28 cellular contexts compared by ENCODE assay signal in genomic region chr5:72337159-72337558, GRCh38. TPM values are rescaled to one million over a fixed set of nuclear protein-coding genes. Genes with fewer than 3 reads are reported as not detected.
A peak's percentile ranks its signal among the peaks of the same experiment; 100 is the strongest.
DNase-seq lines count a peak whose midpoint lies in the region; ATAC-seq and TF ChIP-seq lines count a peak whose summit lies in the region.
"Had no signal": no experiment of that assay in that cellular context is flagged by ENCODE, and none has a peak within 500 bp of the region (broad histone marks: within the 10 kb centered on the region; RNA-seq: fewer than 3 reads in every experiment).

No MANE protein-coding gene starts in this region.

- no peaks in the 10 kb centered on the region for H3K4me1 Mint-ChIP-seq in naive thymus-derived CD4-positive, alpha-beta T cell

- POLR2A ChIA-PET in naive thymus-derived CD4-positive, alpha-beta T cell (lab: Charles Lee), result no interaction called here

- TF ChIP-seq POLR2A in right lobe of liver (IDR thresholded peaks at IDR 0.05) (no peak), thyroid gland (IDR thresholded peaks at IDR 0.05) (no peak)

- H3K27me3 ChIP-seq in heart right ventricle (no peaks in the 10 kb centered on the region), right cardiac atrium (ENCODE audit: control insufficient read depth, insufficient read depth) (no peaks in the 10 kb centered on the region), right lobe of liver (no peaks in the 10 kb centered on the region), thyroid gland (no peaks in the 10 kb centered on the region), H7 (ENCODE audit: control insufficient read depth, insufficient read depth, low read length) (no peaks in the 10 kb centered on the region)
- H3K27me3 ChIP-seq in naive thymus-derived CD4-positive, alpha-beta T cell (ENCODE audit: control insufficient read depth in 2 of 2, insufficient read depth in 2 of 2, low read length in 2 of 2), result no peaks in the 10 kb centered on the region
- H3K27me3 ChIP-seq: BLaER1 had no signal

- no peak overlapping the region for H3K27ac Mint-ChIP-seq in naive thymus-derived CD4-positive, alpha-beta T cell
- H3K27ac Mint-ChIP-seq: CD4-positive, alpha-beta memory T cell; IgD-negative memory B cell had no signal

- H3K4me3 Mint-ChIP-seq in naive thymus-derived CD4-positive, alpha-beta T cell, result no peak overlapping the region
- H3K4me3 Mint-ChIP-seq: CD4-positive, alpha-beta memory T cell; IgD-negative memory B cell had no signal

- TF ChIP-seq CTCF in heart right ventricle (IDR thresholded peaks at IDR 0.05), result no peak
- no peak for TF ChIP-seq CTCF in right lobe of liver (IDR thresholded peaks at IDR 0.05)
- no peak for TF ChIP-seq CTCF in thyroid gland (IDR thresholded peaks at IDR 0.05)

- no peaks in the 10 kb centered on the region for H3K27me3 Mint-ChIP-seq in naive thymus-derived CD4-positive, alpha-beta T cell
- H3K27me3 Mint-ChIP-seq: CD4-positive, alpha-beta memory T cell; IgD-negative memory B cell had no signal

- H3K4me3 ChIP-seq in heart right ventricle, result no peak overlapping the region
- no peak overlapping the region for H3K4me3 ChIP-seq in right cardiac atrium (ENCODE audit: low read length)
- H3K4me3 ChIP-seq in right lobe of liver, result no peak overlapping the region
- H3K4me3 ChIP-seq in thyroid gland (replicated peaks in 1 of 3), result no peak overlapping the region
- H3K4me3 ChIP-seq in naive thymus-derived CD4-positive, alpha-beta T cell (ENCODE audit: low read length), result no peak overlapping the region
- H3K4me3 ChIP-seq in H7 (ENCODE audit: insufficient read depth, low read depth, low read length), result no peak overlapping the region
- H3K4me3 ChIP-seq: BLaER1, GM12878 had no signal

- H3K27ac ChIP-seq in heart right ventricle (peak overlapping the region in 3 of 10 donors; percentile 34 to 52 (median 40)), right cardiac atrium (ENCODE audit: low read length) (no peak overlapping the region), right lobe of liver (peak overlapping the region in 2 of 3 donors; percentile 56 to 67), thyroid gland (peak overlapping the region; percentile 72 to 88 (median 82))
- H3K27ac ChIP-seq in naive thymus-derived CD4-positive, alpha-beta T cell (ENCODE audit: low read depth, low read length), result no peak overlapping the region
- H3K27ac ChIP-seq: BLaER1, KMS-11 had no signal

- H3K36me3 ChIP-seq in heart right ventricle, result peaks cover 0 to 88% (median 10%) of the 10 kb centered on the region in 9 donors
- peaks cover 0 to 19% (median 5%) of the 10 kb centered on the region in 4 donors for H3K36me3 ChIP-seq in right lobe of liver
- H3K36me3 ChIP-seq in thyroid gland, result peaks cover 0 to 1% of the 10 kb centered on the region in 2 donors
- H3K36me3 ChIP-seq in naive thymus-derived CD4-positive, alpha-beta T cell (ENCODE audit: control insufficient read depth in 2 of 3, insufficient read depth in 3 of 3, low read length in 3 of 3), result peaks cover 0 to 30% (median 5%) of the 10 kb centered on the region in 3 experiments
- H3K36me3 ChIP-seq in H7 (replicated peaks; ENCODE audit: control insufficient read depth, insufficient read depth, low read length), result no peaks in the 10 kb centered on the region; the same call in 1 of the 2 replicates

- peaks cover under 1 to 60% (median 33%) of the 10 kb centered on the region in 5 donors for H3K36me3 Mint-ChIP-seq in naive thymus-derived CD4-positive, alpha-beta T cell

- H3K4me1 ChIP-seq in heart right ventricle (no peaks in the 10 kb centered on the region), right cardiac atrium (ENCODE audit: control insufficient read depth, insufficient read depth, low read length) (no peaks in the 10 kb centered on the region), right lobe of liver (peaks cover 0 to 26% (median 0%) of the 10 kb centered on the region in 4 donors), thyroid gland (peaks cover 32 to 38% of the 10 kb centered on the region in 2 donors)
- no peaks in the 10 kb centered on the region for H3K4me1 ChIP-seq in naive thymus-derived CD4-positive, alpha-beta T cell (ENCODE audit: control insufficient read depth in 2 of 2, insufficient read depth in 2 of 2, low read length in 2 of 2)
- H3K4me1 ChIP-seq: BLaER1, Caco-2 had no signal

- no peaks in the 10 kb centered on the region for H3K9me3 Mint-ChIP-seq in naive thymus-derived CD4-positive, alpha-beta T cell
- H3K9me3 Mint-ChIP-seq: CD4-positive, alpha-beta memory T cell; IgD-negative memory B cell had no signal

- 78 to 95% methylated on average over 1 of the region's 1 CpG for WGBS in heart right ventricle, 2 donors
- WGBS in right cardiac atrium, result 85% methylated on average over 1 of the region's 1 CpG
- WGBS in right lobe of liver (ENCODE audit: insufficient coverage, low coverage, low lambda C conversion rate, missing lambda C conversion rate), result 92% methylated on average over 1 of the region's 1 CpG
- 93 to 100% methylated on average over 1 of the region's 1 CpG for WGBS in thyroid gland, 2 donors

- H3K9me3 ChIP-seq in heart right ventricle, result no peaks in the 10 kb centered on the region
- H3K9me3 ChIP-seq in right cardiac atrium (ENCODE audit: control insufficient read depth, low read length), result no peaks in the 10 kb centered on the region
- no peaks in the 10 kb centered on the region for H3K9me3 ChIP-seq in right lobe of liver
- H3K9me3 ChIP-seq in thyroid gland, result no peaks in the 10 kb centered on the region
- H3K9me3 ChIP-seq in naive thymus-derived CD4-positive, alpha-beta T cell (ENCODE audit: control insufficient read depth in 2 of 3, low read length in 3 of 3), result no peaks in the 10 kb centered on the region
- H3K9me3 ChIP-seq: BLaER1, Caco-2 had no signal

- DNase-seq in heart right ventricle, result peak in 1 of 2 donors; percentile 11
- DNase-seq in right cardiac atrium, result no peak
- DNase-seq in fibroblast of gingiva (ENCODE audit: low read depth), result peak; percentile 13
- no peak for DNase-seq in right lobe of liver
- no peak for DNase-seq in thyroid gland
- no peak for DNase-seq in naive thymus-derived CD4-positive, alpha-beta T cell
- no peak for DNase-seq in H7
- no peak for DNase-seq in 8988T
- DNase-seq: Caco-2; CD4-positive, alpha-beta memory T cell; EL; GDM1; GOT3; HCEC 1CT; MM.1S; NCI-H1048; NCI-H1417 treated with DMSO at 0.1 percent for 48 hours; NCI-H1694 treated with DMSO at 0.1 percent for 48 hours; NCI-H2081; NCI-H226; NCI-H510A; NCI-H69; RPMI8226; SHP77 treated with DMSO at 0.1 percent for 48 hours had no signal

- intact Hi-C loops in heart right ventricle (cut with DNase I), result no loop called here
- intact Hi-C loops in right cardiac atrium (cut with DNase I), result no loop called here
- intact Hi-C loops in right lobe of liver (cut with DNase I), result no loop called here
- intact Hi-C loops in thyroid gland (cut with DNase I), result no loop called here
- intact Hi-C loops in naive thymus-derived CD4-positive, alpha-beta T cell (cut with micrococcal nuclease), result no loop called here

- ATAC-seq in heart right ventricle (peak in 5 of 8 donors; percentile 54 to 83 (median 78)), right cardiac atrium (no peak), right lobe of liver (peak in 1 of 4 donors; percentile 7)
- ATAC-seq in naive thymus-derived CD4-positive, alpha-beta T cell, result no peak
- ATAC-seq: GM12878 had no signal

- CTCF ChIA-PET in naive thymus-derived CD4-positive, alpha-beta T cell (lab: Charles Lee), result no interaction called here

RNA-seq across cellular contexts. Expression of gene PTCD2, which starts 17.0 kb away (rescaled TPM):
- 10 to 100 TPM; 11.3 to 28.9 (median 22.5) TPM for total RNA-seq in heart right ventricle
- 1 to 10 TPM; 1.8 to 4.4 TPM for polyA plus RNA-seq in heart right ventricle
- total RNA-seq in right cardiac atrium, result 10 to 100 TPM; 10.1 to 14.0 (median 12.7) TPM
- polyA plus RNA-seq in right cardiac atrium, result 6.9 TPM
- 1 to 10 TPM; 4.3 to 8.5 (median 6.7) TPM for total RNA-seq in right lobe of liver
- 10 to 100 TPM in 3 of 4 donors, 1 to 10 TPM in 1; 7.8 to 15.9 (median 11.5) TPM for total RNA-seq in thyroid gland
- 10 to 100 TPM in 3 of 5 experiments, 1 to 10 TPM in 2; 5.0 to 12.6 (median 11.2) TPM for total RNA-seq in naive thymus-derived CD4-positive, alpha-beta T cell
- 1 to 10 TPM; 3.7 to 6.0 TPM for polyA plus RNA-seq in naive thymus-derived CD4-positive, alpha-beta T cell
- total RNA-seq in H7 (2014; rRNA removed; shearing (Covaris generic)), result 15.0 and 16.6 TPM in 2 replicates

RNA-seq across cellular contexts. Expression of gene MRPS27, which starts 17.1 kb away (rescaled TPM):
- total RNA-seq in heart right ventricle, result 10 to 100 TPM; 55.7 to 91.8 (median 79.2) TPM
- 10 to 100 TPM; 20.8 to 42.9 TPM for polyA plus RNA-seq in heart right ventricle
- 10 to 100 TPM; 45.1 to 71.7 (median 61.2) TPM for total RNA-seq in right cardiac atrium
- polyA plus RNA-seq in right cardiac atrium, result 40.5 TPM
- total RNA-seq in right lobe of liver, result 10 to 100 TPM; 28.6 to 40.3 (median 36.0) TPM
- 10 to 100 TPM; 71.4 to 86.1 (median 80.4) TPM for total RNA-seq in thyroid gland
- 10 to 100 TPM; 36.6 to 54.0 (median 39.5) TPM for total RNA-seq in naive thymus-derived CD4-positive, alpha-beta T cell
- 10 to 100 TPM; 35.2 to 48.7 TPM for polyA plus RNA-seq in naive thymus-derived CD4-positive, alpha-beta T cell
- 119 and 127 TPM in 2 replicates for total RNA-seq in H7 (2014; rRNA removed; shearing (Covaris generic))

Comparison
In these comparisons a context has a peak if more than half of its experiments do, and no peak if none do; other contexts are left out.
1. ATAC-seq: peak in heart right ventricle (5 of 8); none in right cardiac atrium (0 of 2) and naive thymus-derived CD4-positive, alpha-beta T cell (single experiment).
2. H3K27ac ChIP-seq: peak in right lobe of liver (2 of 3) and thyroid gland (3 of 3); none in right cardiac atrium (single experiment) and naive thymus-derived CD4-positive, alpha-beta T cell (single experiment).